Comparison of ENCODE assay signal across 17 cellular contexts in the genomic region with DNA sequence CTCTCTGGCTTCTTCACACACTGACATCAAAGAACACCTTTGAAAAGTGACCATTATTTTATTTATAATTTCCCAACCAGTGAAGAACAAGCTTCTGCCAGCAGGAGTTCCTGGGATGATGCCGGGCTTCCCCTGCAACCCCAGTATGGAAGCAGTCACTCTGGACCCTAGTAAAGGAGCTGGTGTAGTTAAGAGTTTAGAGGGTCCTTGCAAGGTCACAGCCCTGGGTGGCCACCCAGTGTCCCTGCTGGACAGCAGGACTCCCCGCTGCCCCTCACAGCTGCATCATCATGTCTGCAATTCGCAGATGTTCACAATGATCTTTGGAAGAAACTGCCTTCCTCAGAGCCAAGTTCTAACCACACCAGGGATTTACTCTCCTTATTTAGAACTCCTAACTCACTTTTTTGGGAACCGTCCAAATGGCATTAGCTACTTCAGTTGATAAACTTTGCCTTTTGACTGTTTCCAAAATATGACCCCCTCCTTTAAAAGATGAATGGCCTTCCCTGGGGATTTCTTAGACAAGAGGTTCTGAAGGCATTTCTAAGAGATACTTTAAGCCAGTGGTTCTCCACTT.
DNase-seq lines count a peak whose midpoint lies in the region; ATAC-seq and TF ChIP-seq lines count a peak whose summit lies in the region.
"Had no signal": no experiment of that assay in that cellular context is flagged by ENCODE, and none has a peak within 500 bp of the region (broad histone marks: within the 10 kb centered on the region; RNA-seq: fewer than 3 reads in every experiment).

No MANE protein-coding gene starts in this region.

- TF ChIP-seq CTCF in psoas muscle (IDR thresholded peaks at IDR 0.05), result no peak

- no peak overlapping the region for H3K4me3 ChIP-seq in psoas muscle
- H3K4me3 ChIP-seq: GM12878, SK-N-MC had no signal

- H3K9me3 ChIP-seq in psoas muscle, result no peaks in the 10 kb centered on the region

- peaks cover 32% of the 10 kb centered on the region for H3K4me1 ChIP-seq in psoas muscle

- 11 to 21% (median 15%) methylated on average over 4 of the region's 4 CpGs for WGBS in psoas muscle, 3 donors

- H3K27ac ChIP-seq in psoas muscle, result no peak overlapping the region
- H3K27ac ChIP-seq: SK-N-MC had no signal

- H3K27me3 ChIP-seq in psoas muscle (ENCODE audit: insufficient read depth in 3 of 3, low read length in 2 of 3), result no peaks in the 10 kb centered on the region

- intact Hi-C loops in psoas muscle (cut with DNase I), result no loop called here

- peak in 3 of 4 donors; percentile 37 to 65 (median 63) for ATAC-seq in psoas muscle
- no peak for ATAC-seq in GM18909 (IDR thresholded peaks at IDR 0.05; ENCODE audit: poor library complexity, unreplicated experiment)
- no peak for ATAC-seq in HG02981 (IDR thresholded peaks at IDR 0.05; ENCODE audit: unreplicated experiment)
- ATAC-seq: GM12878 had no signal

- H3K36me3 ChIP-seq in psoas muscle (ENCODE audit: insufficient read depth in 1 of 2, low read depth in 1 of 2), result no peaks in the 10 kb centered on the region

- DNase-seq in GM03348 (ENCODE audit: low spot score), result peak; percentile 36
- DNase-seq in amniotic epithelial cell (ENCODE audit: low read depth), result peak; percentile 96
- peak; percentile 39 for DNase-seq in fibroblast of peridontal ligament (ENCODE audit: extremely low read depth)
- DNase-seq in psoas muscle, result no peak
- no peak for DNase-seq in NCI-H1092 treated with DMSO at 0.1 percent for 48 hours (lab: John Stamatoyannopoulos, UW)
- DNase-seq: C1 segment of cervical spinal cord; H9; NCI-H1417 treated with DMSO at 0.1 percent for 48 hours; NCI-H2029 treated with DMSO at 0.1 percent for 48 hours; NCI-H226; NCI-H526 treated with DMSO at 0.1 percent for 48 hours; NK-92 treated with Interleukin-12 subunit alpha and Interleukin-12 subunit beta, amount 100 ng/mL, for 24 hours; OCI-M1 had no signal

Comparison
In these comparisons a context has a peak if more than half of its experiments do, and no peak if none do; other contexts are left out.
1. DNase-seq: peak in GM03348 (single experiment), amniotic epithelial cell (single experiment) and fibroblast of peridontal ligament (single experiment); none in psoas muscle (0 of 2) and NCI-H1092 treated with DMSO at 0.1 percent for 48 hours (single experiment).
2. ATAC-seq: peak in psoas muscle (3 of 4); none in GM18909 (single experiment) and HG02981 (single experiment).